Comparison of ENCODE assay signal across 8 cellular contexts in genomic region chr22:31660860-31661341, GRCh38. TPM values are rescaled to one million over a fixed set of nuclear protein-coding genes. Genes with fewer than 3 reads are reported as not detected.
DNase-seq lines count a peak whose midpoint lies in the region; ATAC-seq and TF ChIP-seq lines count a peak whose summit lies in the region.
"Not testable (repeated sequence)": the region's sequence is repeated elsewhere in the genome, so short reads cannot be mapped to it uniquely, and the experiment has no call there.

No MANE protein-coding gene starts in this region.

- BruUV-seq in PC-3 (replicated peaks; lab: Mats Ljungman, UMichigan): not testable (repeated sequence)

- not testable (repeated sequence) for H3K27ac ChIP-seq in CD4-positive, alpha-beta memory T cell (ENCODE audit: low read depth, low read length); right cardiac atrium (ENCODE audit: low read length)
- H3K27ac ChIP-seq in PC-3 (ENCODE audit: low read length): peak overlapping the region; percentile 85

- 71% methylated on average over 10 of the region's 10 CpGs for WGBS in right cardiac atrium

- intact Hi-C loops in CD4-positive, alpha-beta memory T cell (cut with micrococcal nuclease): loop anchor here (5.0 kb wide), 1 partner anchor 816 kb away; no protein-coding TSS in a partner anchor
- intact Hi-C loops in PC-3 (cut with micrococcal nuclease) (loop anchor here (1.0 to 10.0 kb wide), 4 partner anchors 8 to 414 kb away; partner anchors contain the start of genes DEPDC5 and PRR14L), right cardiac atrium (cut with DNase I) (loop anchor here in 1 of 4 donors (10.0 kb wide), 2 partner anchors 84 to 284 kb away; partner anchors contain the start of gene YWHAH)
- intact Hi-C loops in activated CD8-positive, alpha-beta T cell treated with anti-CD3 and anti-CD28 coated beads for 36 hours (cut with micrococcal nuclease): loop anchor here (5.0 to 10.0 kb wide), 2 partner anchors 91 to 164 kb away; partner anchors contain the start of genes DEPDC5 and PRR14L

- H3K36me3 ChIP-seq in CD4-positive, alpha-beta memory T cell (ENCODE audit: insufficient read depth, low read length); PC-3 (ENCODE audit: low read depth, low read length); neuron (ENCODE audit: insufficient read depth, low read length): not testable (repeated sequence)

- peak overlapping the region; percentile 77 for H3K9ac ChIP-seq in PC-3 (ENCODE audit: low read length)

- peaks cover 56% of the 10 kb centered on the region for H3K79me2 ChIP-seq in PC-3 (ENCODE audit: low read length)

- POLR2A ChIA-PET in CD4-positive, alpha-beta memory T cell (lab: Charles Lee; ENCODE audit: partially characterized antibody): interaction anchor here (0.9 to 3.3 kb wide), 11 partner anchors 14 to 316 kb away, joined by 3 to 70 read pairs (median 7); partner anchors contain the start of genes DEPDC5 and YWHAH
- POLR2A ChIA-PET in PC-3 (lab: Charles Lee; ENCODE audit: unreplicated experiment): not testable (repeated sequence)
- POLR2A ChIA-PET in activated CD8-positive, alpha-beta T cell treated with anti-CD3 and anti-CD28 coated beads for 36 hours (lab: Charles Lee): interaction anchor here (0.6 to 3.8 kb wide), 6 partner anchors 14 to 128 kb away, joined by 3 to 20 read pairs (median 6); partner anchors contain the start of gene DEPDC5

- peaks cover 29 to 46% (median 34%) of the 10 kb centered on the region in 4 donors for H3K4me1 Mint-ChIP-seq in CD4-positive, alpha-beta memory T cell
- peaks cover 29% of the 10 kb centered on the region for H3K4me1 Mint-ChIP-seq in activated CD8-positive, alpha-beta T cell treated with anti-CD3 and anti-CD28 coated beads for 36 hours (ENCODE audit: low read depth)

- ATAC-seq in PC-3: peak; percentile 50
- peak; percentile 19 for ATAC-seq in activated CD8-positive, alpha-beta T cell treated with anti-CD3 and anti-CD28 coated beads for 36 hours
- not testable (repeated sequence) for ATAC-seq in right cardiac atrium
- peak; percentile 58 for ATAC-seq in stimulated activated naive CD8-positive, alpha-beta T cell treated with anti-CD3 and anti-CD28 coated beads, Interleukin-15, Interleukin-2, amounts not matched to agents 100 U/mL and 50 U/mL, for 24 hours

- H3K4me3 ChIP-seq in CD4-positive, alpha-beta memory T cell (ENCODE audit: low read length in 2 of 2): peak overlapping the region in 1 of 2 donors; percentile 96
- H3K4me3 ChIP-seq in HFF-Myc (replicated peaks; ENCODE audit: low read depth, low read length): peak overlapping the region; percentile 76
- peak overlapping the region; percentile 75 for H3K4me3 ChIP-seq in PC-3 (ENCODE audit: low read length)
- peak overlapping the region; percentile 85 for H3K4me3 ChIP-seq in right cardiac atrium (ENCODE audit: low read length)
- H3K4me3 ChIP-seq in neuron (ENCODE audit: low read length): peak overlapping the region; percentile 61

- H3K9me3 Mint-ChIP-seq in CD4-positive, alpha-beta memory T cell; activated CD8-positive, alpha-beta T cell treated with anti-CD3 and anti-CD28 coated beads for 36 hours: not testable (repeated sequence)

- H3K9me2 ChIP-seq in PC-3 (replicated peaks; ENCODE audit: low read length): not testable (repeated sequence)

- not testable (repeated sequence) for TF ChIP-seq CTCF in HFF-Myc (IDR thresholded peaks at IDR 0.05; ENCODE audit: low read depth, low read length, missing control alignments); PC-3 (conservative IDR thresholded peaks at IDR 0.05; ENCODE audit: low read depth, low read length); activated CD8-positive, alpha-beta T cell treated with anti-CD3 and anti-CD28 coated beads for 36 hours (IDR thresholded peaks at IDR 0.05)

- H2AFZ ChIP-seq in PC-3 (ENCODE audit: low read length); neuron (ENCODE audit: low read depth, low read length): not testable (repeated sequence)

- H3K4me2 ChIP-seq in PC-3 (ENCODE audit: low read length): peak overlapping the region; percentile 88

- peak overlapping the region; percentile 95 to 100 (median 98) for H3K27ac Mint-ChIP-seq in CD4-positive, alpha-beta memory T cell
- peak overlapping the region; percentile 88 for H3K27ac Mint-ChIP-seq in activated CD8-positive, alpha-beta T cell treated with anti-CD3 and anti-CD28 coated beads for 36 hours

- not testable (repeated sequence) for H4K20me1 ChIP-seq in PC-3 (ENCODE audit: low read length)

- H3K4me3 Mint-ChIP-seq in CD4-positive, alpha-beta memory T cell: peak overlapping the region; percentile 97 to 100 (median 100)
- peak overlapping the region; percentile 82 for H3K4me3 Mint-ChIP-seq in activated CD8-positive, alpha-beta T cell treated with anti-CD3 and anti-CD28 coated beads for 36 hours

- not testable (repeated sequence) for H3F3A ChIP-seq in PC-3 (ENCODE audit: low read length, unreplicated experiment)

- not testable (repeated sequence) for H3K27me3 Mint-ChIP-seq in CD4-positive, alpha-beta memory T cell; activated CD8-positive, alpha-beta T cell treated with anti-CD3 and anti-CD28 coated beads for 36 hours

- H3K9me3 ChIP-seq in CD4-positive, alpha-beta memory T cell (ENCODE audit: control insufficient read depth in 1 of 2, low read length in 2 of 2); PC-3 (ENCODE audit: low read length); right cardiac atrium (ENCODE audit: control insufficient read depth, low read length); neuron (ENCODE audit: low read length): not testable (repeated sequence)

- H3K36me3 Mint-ChIP-seq in CD4-positive, alpha-beta memory T cell: peaks cover 9 to 18% of the 10 kb centered on the region in 2 donors
- not testable (repeated sequence) for H3K36me3 Mint-ChIP-seq in activated CD8-positive, alpha-beta T cell treated with anti-CD3 and anti-CD28 coated beads for 36 hours (ENCODE audit: low read depth)

- peak in 2 of 5 donors; percentile 15 to 58 for DNase-seq in CD4-positive, alpha-beta memory T cell
- not testable (repeated sequence) for DNase-seq in HFF-Myc (ENCODE audit: extremely low read depth, low read depth); right cardiac atrium
- DNase-seq in PC-3: peak; percentile 76
- peak; percentile 75 for DNase-seq in activated CD8-positive, alpha-beta T cell treated with anti-CD3 and anti-CD28 coated beads for 36 hours
- peak; percentile 20 for DNase-seq in central memory CD4-positive, alpha-beta T cell
- peak; percentile 50 for DNase-seq in stimulated activated naive CD8-positive, alpha-beta T cell treated with anti-CD3 and anti-CD28 coated beads, Interleukin-15, Interleukin-2, amounts not matched to agents 100 U/mL and 50 U/mL, for 24 hours

- CTCF ChIA-PET in CD4-positive, alpha-beta memory T cell (lab: Charles Lee; ENCODE audit: partially characterized antibody): interaction anchor here (1.0 to 7.9 kb wide), 8 partner anchors 14 to 310 kb away, joined by 3 to 78 read pairs (median 4); no protein-coding TSS in a partner anchor
- CTCF ChIA-PET in PC-3 (lab: Charles Lee): not testable (repeated sequence)
- CTCF ChIA-PET in activated CD8-positive, alpha-beta T cell treated with anti-CD3 and anti-CD28 coated beads for 36 hours (lab: Charles Lee): interaction anchor here (1.2 to 2.0 kb wide), 3 partner anchors 16 to 309 kb away, joined by 3 to 11 read pairs (median 7); no protein-coding TSS in a partner anchor

- not testable (repeated sequence) for H3K27me3 ChIP-seq in CD4-positive, alpha-beta memory T cell (ENCODE audit: insufficient read depth, low read length); PC-3 (ENCODE audit: low read length); right cardiac atrium (ENCODE audit: control insufficient read depth, insufficient read depth); neuron (ENCODE audit: insufficient read depth, low read length)

- peaks cover 21% of the 10 kb centered on the region for H3K4me1 ChIP-seq in CD4-positive, alpha-beta memory T cell (ENCODE audit: insufficient read depth, low read length)
- H3K4me1 ChIP-seq in PC-3 (ENCODE audit: insufficient read depth, low read length) (peaks cover 15% of the 10 kb centered on the region), neuron (ENCODE audit: insufficient read depth, low read length) (peaks cover 11% of the 10 kb centered on the region)
- not testable (repeated sequence) for H3K4me1 ChIP-seq in right cardiac atrium (ENCODE audit: control insufficient read depth, insufficient read depth, low read length)

RNA-seq across cellular contexts. Expression of gene PISD, which starts 1.1 kb away (rescaled TPM):
- 10 to 100 TPM; 34.3 to 35.4 TPM for total RNA-seq in CD4-positive, alpha-beta memory T cell
- 10 to 100 TPM; 16.7 to 27.3 TPM for polyA plus RNA-seq in CD4-positive, alpha-beta memory T cell
- 36.0 and 50.5 TPM in 2 replicates for total RNA-seq in PC-3 (2014; rRNA removed)
- total RNA-seq in activated CD8-positive, alpha-beta T cell treated with anti-CD3 and anti-CD28 coated beads for 36 hours: 10 to 100 TPM; 33.9 to 35.9 TPM
- total RNA-seq in right cardiac atrium: 10 to 100 TPM; 18.6 to 33.5 (median 19.7) TPM
- polyA plus RNA-seq in right cardiac atrium: 11.1 TPM
